8 cellular contexts compared by ENCODE assay signal in genomic region chr6:31729979-31730630, GRCh38. TPM values are rescaled to one million over a fixed set of nuclear protein-coding genes. Genes with fewer than 3 reads are reported as not detected.
DNase-seq lines count a peak whose midpoint lies in the region; ATAC-seq and TF ChIP-seq lines count a peak whose summit lies in the region.

No MANE protein-coding gene starts in this region.

- TF ChIP-seq CTCF in GM06990 (IDR thresholded peaks at IDR 0.05; ENCODE audit: insufficient read depth, low read length, poor library complexity, severe bottlenecking) (no peak), Panc1 (IDR thresholded peaks at IDR 0.05) (no peak)

- POLR2A ChIA-PET in Panc1 (lab: Charles Lee), result interaction anchor here (0.5 to 1.9 kb wide), 8 partner anchors 10 to 598 kb away, joined by 3 to 7 read pairs (median 4); partner anchors contain the start of genes BAG6, HSPA1A, HSPA1L and MSH5
- POLR2A ChIA-PET in naive thymus-derived CD4-positive, alpha-beta T cell (lab: Charles Lee), result interaction anchor here (0.9 to 4.6 kb wide), 12 partner anchors 8 to 162 kb away, joined by 3 to 33 read pairs (median 4); partner anchors contain the start of genes HSPA1A, HSPA1B, HSPA1L and LSM2

- CTCF ChIA-PET in Panc1 (lab: Charles Lee), result interaction anchor here (0.8 to 1.5 kb wide), 4 partner anchors 9 to 212 kb away, joined by 3 to 4 read pairs (median 3); no protein-coding TSS in a partner anchor
- CTCF ChIA-PET in naive thymus-derived CD4-positive, alpha-beta T cell (lab: Charles Lee), result interaction anchor here (0.6 to 4.2 kb wide), 18 partner anchors 9 to 398 kb away, joined by 3 to 30 read pairs (median 6); partner anchors contain the start of genes ATF6B, HSPA1A, HSPA1B and HSPA1L

- H3K36me3 Mint-ChIP-seq in naive thymus-derived CD4-positive, alpha-beta T cell, result peaks cover 4 to 48% (median 8%) of the 10 kb centered on the region in 5 donors

- no peaks in the 10 kb centered on the region for H3K27me3 ChIP-seq in GM06990 (replicated peaks; ENCODE audit: control insufficient read depth, insufficient read depth, low read length)
- H3K27me3 ChIP-seq in Panc1 (ENCODE audit: control insufficient read depth, insufficient read depth, low read length), result no peaks in the 10 kb centered on the region
- no peaks in the 10 kb centered on the region for H3K27me3 ChIP-seq in naive thymus-derived CD4-positive, alpha-beta T cell (ENCODE audit: control insufficient read depth in 2 of 2, insufficient read depth in 2 of 2, low read length in 2 of 2)

- peak overlapping the region; percentile 30 to 96 (median 78) for H3K27ac Mint-ChIP-seq in naive thymus-derived CD4-positive, alpha-beta T cell
- peak overlapping the region; percentile 64 to 69 for H3K27ac Mint-ChIP-seq in stimulated activated naive CD8-positive, alpha-beta T cell treated with anti-CD3 and anti-CD28 coated beads, Interleukin-15, amount 100 ng/mL, for 72 hours

- no peaks in the 10 kb centered on the region for H3K27me3 Mint-ChIP-seq in naive thymus-derived CD4-positive, alpha-beta T cell
- no peaks in the 10 kb centered on the region for H3K27me3 Mint-ChIP-seq in stimulated activated naive CD8-positive, alpha-beta T cell treated with anti-CD3 and anti-CD28 coated beads, Interleukin-15, amount 100 ng/mL, for 72 hours

- peak; percentile 80 for DNase-seq in GM06990 (ENCODE audit: extremely low read depth, insufficient read length)
- no peak for DNase-seq in Panc1 (ENCODE audit: low read depth, low spot score)
- DNase-seq in activated effector memory CD4-positive, alpha-beta T cell treated with anti-CD3 and anti-CD28 coated beads, Interleukin-2, amount 50 U/mL, for 16 hours, result peak; percentile 86
- DNase-seq in fibroblast of peridontal ligament (ENCODE audit: extremely low read depth), result peak; percentile 89
- DNase-seq in naive thymus-derived CD4-positive, alpha-beta T cell, result peak; percentile 51 to 75 (median 63)
- peak; percentile 70 to 74 for DNase-seq in stimulated activated naive CD8-positive, alpha-beta T cell treated with anti-CD3 and anti-CD28 coated beads, Interleukin-15, amount 100 ng/mL, for 72 hours

- peaks cover 0 to 1% (median 0%) of the 10 kb centered on the region in 11 donors for H3K9me3 Mint-ChIP-seq in naive thymus-derived CD4-positive, alpha-beta T cell
- H3K9me3 Mint-ChIP-seq in stimulated activated naive CD8-positive, alpha-beta T cell treated with anti-CD3 and anti-CD28 coated beads, Interleukin-15, amount 100 ng/mL, for 72 hours, result no peaks in the 10 kb centered on the region

- BruUV-seq in Panc1 (replicated peaks; lab: Mats Ljungman, UMichigan), result no TSS peak

- peak overlapping the region; percentile 83 to 100 (median 97) for H3K4me3 Mint-ChIP-seq in naive thymus-derived CD4-positive, alpha-beta T cell
- peak overlapping the region; percentile 89 for H3K4me3 Mint-ChIP-seq in stimulated activated naive CD8-positive, alpha-beta T cell treated with anti-CD3 and anti-CD28 coated beads, Interleukin-15, amount 100 ng/mL, for 72 hours

- peaks cover 11% of the 10 kb centered on the region for H3K36me3 ChIP-seq in GM06990 (ENCODE audit: control insufficient read depth, insufficient read depth, low read length)
- peaks cover 21% of the 10 kb centered on the region for H3K36me3 ChIP-seq in Panc1 (ENCODE audit: control insufficient read depth, insufficient read depth, low read length)
- H3K36me3 ChIP-seq in naive thymus-derived CD4-positive, alpha-beta T cell (ENCODE audit: control insufficient read depth in 2 of 3, insufficient read depth in 3 of 3, low read length in 3 of 3), result peaks cover 5 to 25% (median 13%) of the 10 kb centered on the region in 3 experiments

- in situ Hi-C loops in Panc1 (cut with HindIII; ENCODE audit: low pct_unique_long_range_greater_than_20kb, low sequenced_read_pairs), result no loop called here

- intact Hi-C loops in Panc1 (cut with micrococcal nuclease; ENCODE audit: unreplicated experiment), result loop anchor here (10.0 kb wide), 1 partner anchor 105 kb away; no protein-coding TSS in a partner anchor
- intact Hi-C loops in naive thymus-derived CD4-positive, alpha-beta T cell (cut with micrococcal nuclease), result loop anchor here (1.0 to 10.0 kb wide), 13 partner anchors 8 to 1475 kb away; partner anchors contain the start of genes ABHD16A (in 1 of the 2), DXO (in 1 of the 2), EHMT2 (in 1 of the 2) and HSD17B8 (in 1 of the 2)

- H3K9me3 ChIP-seq in Panc1 (ENCODE audit: control insufficient read depth, insufficient read depth, low read depth, low read length), result no peaks in the 10 kb centered on the region
- no peaks in the 10 kb centered on the region for H3K9me3 ChIP-seq in naive thymus-derived CD4-positive, alpha-beta T cell (ENCODE audit: control insufficient read depth in 2 of 3, low read length in 3 of 3)

- peak; percentile 30 for ATAC-seq in HG03159 (IDR thresholded peaks at IDR 0.05; ENCODE audit: unreplicated experiment)
- peak; percentile 88 for ATAC-seq in Panc1
- peak; percentile 70 for ATAC-seq in naive thymus-derived CD4-positive, alpha-beta T cell
- ATAC-seq in stimulated activated naive CD8-positive, alpha-beta T cell treated with anti-CD3 and anti-CD28 coated beads, Interleukin-15, amount 100 ng/mL, for 72 hours, result peak; percentile 71
- no peak for ATAC-seq in GM21528 (IDR thresholded peaks at IDR 0.05; ENCODE audit: low FRiP score, unreplicated experiment)

- peaks cover 20 to 70% (median 60%) of the 10 kb centered on the region in 7 donors for H3K4me1 Mint-ChIP-seq in naive thymus-derived CD4-positive, alpha-beta T cell
- peaks cover 82% of the 10 kb centered on the region for H3K4me1 Mint-ChIP-seq in stimulated activated naive CD8-positive, alpha-beta T cell treated with anti-CD3 and anti-CD28 coated beads, Interleukin-15, amount 100 ng/mL, for 72 hours

- peaks cover 38% of the 10 kb centered on the region for H3K4me1 ChIP-seq in Panc1 (ENCODE audit: control insufficient read depth, insufficient read depth, low read length)
- H3K4me1 ChIP-seq in naive thymus-derived CD4-positive, alpha-beta T cell (ENCODE audit: control insufficient read depth in 2 of 2, insufficient read depth in 2 of 2, low read length in 2 of 2), result peaks cover 21 to 24% of the 10 kb centered on the region in 2 donors

- H3K4me3 ChIP-seq in GM06990 (replicated peaks; ENCODE audit: low read depth, low read length), result peak overlapping the region; percentile 64
- peak overlapping the region; percentile 83 to 85 for H3K4me3 ChIP-seq in Panc1 (ENCODE audit: low read depth in 2 of 2, low read length in 2 of 2)
- H3K4me3 ChIP-seq in naive thymus-derived CD4-positive, alpha-beta T cell (ENCODE audit: low read length), result peak overlapping the region; percentile 92

- peak overlapping the region; percentile 91 for H3K27ac ChIP-seq in Panc1 (ENCODE audit: low read length)
- peak overlapping the region; percentile 65 for H3K27ac ChIP-seq in naive thymus-derived CD4-positive, alpha-beta T cell (ENCODE audit: low read depth, low read length)

RNA-seq across cellular contexts. Expression of gene DDAH2, which starts 1.0 kb away (rescaled TPM):
- total RNA-seq in Panc1 (2021; ENCODE audit: unreplicated experiment), result 104 TPM
- 182 TPM for polyA plus RNA-seq in Panc1 (2012; ENCODE audit: insufficient read length)
- total RNA-seq in naive thymus-derived CD4-positive, alpha-beta T cell, result 10 to 100 TPM in 2 of 5 experiments, 1 to 10 TPM in 3; 4.9 to 31.4 (median 7.1) TPM
- 10 to 100 TPM; 13.1 to 15.3 TPM for polyA plus RNA-seq in naive thymus-derived CD4-positive, alpha-beta T cell

RNA-seq across cellular contexts. Expression of gene CLIC1, which starts 6.2 kb away (rescaled TPM):
- total RNA-seq in Panc1 (2021; ENCODE audit: unreplicated experiment), result 583 TPM
- 576 TPM for polyA plus RNA-seq in Panc1 (2012; ENCODE audit: insufficient read length)
- 100 to 1,000 TPM in 2 of 5 experiments, 10 to 100 TPM in 3; 29.3 to 494 (median 58.2) TPM for total RNA-seq in naive thymus-derived CD4-positive, alpha-beta T cell
- polyA plus RNA-seq in naive thymus-derived CD4-positive, alpha-beta T cell, result 100 to 1,000 TPM; 102 to 122 TPM

RNA-seq across cellular contexts. Expression of gene MPIG6B, which starts 6.9 kb away (rescaled TPM):
- total RNA-seq in Panc1 (2021; ENCODE audit: unreplicated experiment), result not detected
- polyA plus RNA-seq in Panc1 (2012; ENCODE audit: insufficient read length), result 0.41 TPM
- total RNA-seq in naive thymus-derived CD4-positive, alpha-beta T cell, result 1 to 10 TPM in 1 of 5 experiments, under 1 TPM in 4; 0.12 to 4.7 (median 0.64) TPM
- 1 to 10 TPM in 1 of 2 donors, under 1 TPM in 1; 0.20 to 2.3 TPM for polyA plus RNA-seq in naive thymus-derived CD4-positive, alpha-beta T cell

RNA-seq across cellular contexts. Expression of gene LY6G6C, which starts 8.6 kb away (rescaled TPM):
- total RNA-seq in Panc1 (2021; ENCODE audit: unreplicated experiment), result 0.23 TPM
- not detected for polyA plus RNA-seq in Panc1 (2012; ENCODE audit: insufficient read length)
- total RNA-seq in naive thymus-derived CD4-positive, alpha-beta T cell, result 1 to 10 TPM in 1 of 5 experiments, not detected in 4; 1.2 TPM
- polyA plus RNA-seq in naive thymus-derived CD4-positive, alpha-beta T cell, result not detected

RNA-seq across cellular contexts. Expression of gene MSH5, which starts 9.7 kb away (rescaled TPM):
- 38.1 TPM for total RNA-seq in Panc1 (2021; ENCODE audit: unreplicated experiment)
- polyA plus RNA-seq in Panc1 (2012; ENCODE audit: insufficient read length), result 13.2 TPM
- 10 to 100 TPM; 10.3 to 52.2 (median 11.4) TPM for total RNA-seq in naive thymus-derived CD4-positive, alpha-beta T cell
- 1 to 10 TPM in 1 of 2 donors, under 1 TPM in 1; 0.51 to 2.6 TPM for polyA plus RNA-seq in naive thymus-derived CD4-positive, alpha-beta T cell
